Comparison of ENCODE assay signal across 23 cellular contexts in genomic region chr5:89735108-89735507, GRCh38.
DNase-seq lines count a peak whose midpoint lies in the region; ATAC-seq and TF ChIP-seq lines count a peak whose summit lies in the region.
"Had no signal": no experiment of that assay in that cellular context is flagged by ENCODE, and none has a peak within 500 bp of the region (broad histone marks: within the 10 kb centered on the region; RNA-seq: fewer than 3 reads in every experiment).

No MANE protein-coding gene starts in this region.

- RAD21 ChIA-PET in HCT116 (lab: Charles Lee; ENCODE audit: low non-redundant PET in 1 of 2, low total read pairs in 2 of 2, uncharacterized antibody in 2 of 2, unreplicated experiment in 2 of 2) = no interaction called here

- no peak for TF ChIP-seq RAD21 in HCT116 (IDR thresholded peaks at IDR 0.05; ENCODE audit: low read depth)

- H4K91ac ChIP-seq in neuronal stem cell (ENCODE audit: low read depth, low read length, poor library complexity) = no peak overlapping the region

- TF ChIP-seq CTCF in HCT116 (IDR thresholded peaks at IDR 0.05 in 2 of 3, conservative IDR thresholded peaks at IDR 0.05 in 1 of 3; ENCODE audit: borderline replicate concordance in 1 of 3, insufficient read depth in 1 of 3, low read depth in 2 of 3, low read length in 2 of 3) = no peak
- TF ChIP-seq CTCF in fibroblast of mammary gland (conservative IDR thresholded peaks at IDR 0.05; ENCODE audit: control insufficient read depth, insufficient read depth, low read depth, low read length) = no peak

- no peak overlapping the region for H3K14ac ChIP-seq in neuronal stem cell (ENCODE audit: low read length)

- H2BK15ac ChIP-seq in neuronal stem cell (ENCODE audit: low read length) = no peak overlapping the region

- no peak overlapping the region for H3K9ac ChIP-seq in HCT116 (ENCODE audit: low read length)
- H3K9ac ChIP-seq in neuronal stem cell (ENCODE audit: low read depth, low read length, poor library complexity) = no peak overlapping the region

- no peak overlapping the region for H3K18ac ChIP-seq in neuronal stem cell (ENCODE audit: low read length)

- H3K36me3 ChIP-seq in HCT116 (ENCODE audit: control insufficient read depth in 1 of 2, insufficient read depth in 2 of 2, low read length in 2 of 2) = no peaks in the 10 kb centered on the region
- no peaks in the 10 kb centered on the region for H3K36me3 ChIP-seq in neuronal stem cell (replicated peaks in 1 of 2; ENCODE audit: control insufficient read depth in 2 of 2, insufficient read depth in 2 of 2, low read length in 2 of 2)
- H3K36me3 ChIP-seq: pancreas, SJSA1 had no signal

- POLR2A ChIA-PET in HCT116 (lab: Charles Lee) = no interaction called here

- H3K4ac ChIP-seq in neuronal stem cell (ENCODE audit: low read length) = no peak overlapping the region

- H3K27me3 ChIP-seq in HCT116 (ENCODE audit: insufficient read depth, low read length) (no peaks in the 10 kb centered on the region), neuronal stem cell (ENCODE audit: control insufficient read depth in 3 of 3, insufficient read depth in 3 of 3, low read depth in 1 of 3, low read length in 3 of 3) (no peaks in the 10 kb centered on the region)
- H3K27me3 ChIP-seq: pancreas, SJSA1 had no signal

- no peak overlapping the region for H2BK12ac ChIP-seq in neuronal stem cell (ENCODE audit: low read length)

- H3K4me1 Mint-ChIP-seq in stimulated activated memory B cell treated with anti-CD40 and anti-IgM and Interleukin-4, amounts not matched to agents 10 μg/mL and 1 μg/mL and 100 μg/mL, for 72 hours = peaks cover 2% of the 10 kb centered on the region
- H3K4me1 Mint-ChIP-seq: activated naive CD8-positive, alpha-beta T cell treated with anti-CD3 and anti-CD28 coated beads, Interleukin-2, amount 50 U/mL, for 24 hours had no signal

- no peak overlapping the region for H2AK5ac ChIP-seq in neuronal stem cell (ENCODE audit: low read depth, low read length)

- H4K20me1 ChIP-seq in HCT116 (ENCODE audit: insufficient read depth) = no peaks in the 10 kb centered on the region

- CTCF ChIA-PET in HCT116 (lab: Charles Lee) = no interaction called here

- no peak overlapping the region for H3K4me3 Mint-ChIP-seq in stimulated activated memory B cell treated with anti-CD40 and anti-IgM and Interleukin-4, amounts not matched to agents 10 μg/mL and 1 μg/mL and 100 μg/mL, for 72 hours
- H3K4me3 Mint-ChIP-seq: activated naive CD8-positive, alpha-beta T cell treated with anti-CD3 and anti-CD28 coated beads, Interleukin-2, amount 50 U/mL, for 24 hours; effector memory CD8-positive, alpha-beta T cell had no signal

- no peak overlapping the region for H3K27ac Mint-ChIP-seq in stimulated activated memory B cell treated with anti-CD40 and anti-IgM and Interleukin-4, amounts not matched to agents 10 μg/mL and 1 μg/mL and 100 μg/mL, for 72 hours
- H3K27ac Mint-ChIP-seq: activated naive CD8-positive, alpha-beta T cell treated with anti-CD3 and anti-CD28 coated beads, Interleukin-2, amount 50 U/mL, for 24 hours; activated T-helper 2 cell treated with anti-CD3 and anti-CD28 coated beads, Interferon-gamma antibody, Interleukin-2, Interleukin-4, amounts not matched to agents 10 μg/mL and 5 μg/mL and 100 μg/mL, durations not matched to agents 14 hours and 24 hours and 36 hours; effector memory CD8-positive, alpha-beta T cell had no signal

- H3K9me3 Mint-ChIP-seq in stimulated activated memory B cell treated with anti-CD40 and anti-IgM and Interleukin-4, amounts not matched to agents 10 μg/mL and 1 μg/mL and 100 μg/mL, for 72 hours = peaks cover 2% of the 10 kb centered on the region
- H3K9me3 Mint-ChIP-seq: activated naive CD8-positive, alpha-beta T cell treated with anti-CD3 and anti-CD28 coated beads, Interleukin-2, amount 50 U/mL, for 24 hours; activated T-helper 2 cell treated with anti-CD3 and anti-CD28 coated beads, Interferon-gamma antibody, Interleukin-2, Interleukin-4, amounts not matched to agents 10 μg/mL and 5 μg/mL and 100 μg/mL, durations not matched to agents 14 hours and 24 hours and 36 hours had no signal

- no peak for DNase-seq in HCT116 (ENCODE audit: low read depth, low spot score)
- peak; percentile 4 for DNase-seq in amniotic epithelial cell (ENCODE audit: low read depth)
- DNase-seq in fibroblast of mammary gland (ENCODE audit: low read depth) = peak; percentile 5
- no peak for DNase-seq in neuronal stem cell (ENCODE audit: low spot score)
- DNase-seq in T-helper 2 cell = no peak
- no peak for DNase-seq in HUDEP-2 (lab: John Stamatoyannopoulos, UW; ENCODE audit: unreplicated experiment in 76 of 76)
- DNase-seq: activated CD4-positive, alpha-beta T cell treated with anti-CD3 and anti-CD28 coated beads for 1 hour; activated naive CD8-positive, alpha-beta T cell treated with anti-CD3 and anti-CD28 coated beads, Interleukin-2, amount 50 U/mL, for 24 hours; cerebellar nuclear complex; effector memory CD8-positive, alpha-beta T cell; H7; IMR-90; NCI-H1092; NCI-H69; OCI-M1; pancreas; small intestine; stimulated activated CD4-positive, alpha-beta T cell treated with anti-CD3 and anti-CD28 coated beads, Interleukin-4, amount 100 ng/mL, for 4 hours; T-helper 9 cell had no signal

- H3K27ac ChIP-seq in HCT116 (ENCODE audit: low read depth, low read length) = no peak overlapping the region
- H3K27ac ChIP-seq in neuronal stem cell (replicated peaks; ENCODE audit: low read length) = no peak overlapping the region
- H3K27ac ChIP-seq: pancreas, SJSA1 had no signal

- intact Hi-C loops in HCT116 (cut with micrococcal nuclease) = no loop called here

- WGBS in neuronal stem cell (ENCODE audit: extremely low coverage in 2 of 2, insufficient read length in 2 of 2, insufficient replicate concordance in 1 of 2), 2 donors = no CpG with 5 or more reads among the region's 2 CpGs

- ATAC-seq in HCT116 (no peak), HG02759 (IDR thresholded peaks at IDR 0.05; ENCODE audit: unreplicated experiment) (no peak)
- no peak for ATAC-seq in stimulated activated memory B cell treated with anti-CD40 and anti-IgM and Interleukin-4, amounts not matched to agents 10 μg/mL and 1 μg/mL and 100 μg/mL, for 72 hours
- ATAC-seq: activated naive CD8-positive, alpha-beta T cell treated with anti-CD3 and anti-CD28 coated beads, Interleukin-2, amount 50 U/mL, for 24 hours; effector memory CD8-positive, alpha-beta T cell had no signal

- H3K27me3 Mint-ChIP-seq in stimulated activated memory B cell treated with anti-CD40 and anti-IgM and Interleukin-4, amounts not matched to agents 10 μg/mL and 1 μg/mL and 100 μg/mL, for 72 hours = no peaks in the 10 kb centered on the region
- H3K27me3 Mint-ChIP-seq: activated naive CD8-positive, alpha-beta T cell treated with anti-CD3 and anti-CD28 coated beads, Interleukin-2, amount 50 U/mL, for 24 hours; effector memory CD8-positive, alpha-beta T cell had no signal

- H3K9me3 ChIP-seq in HCT116 (ENCODE audit: control insufficient read depth in 1 of 2, insufficient read depth in 1 of 2, low read depth in 1 of 2, low read length in 2 of 2) (no peaks in the 10 kb centered on the region), neuronal stem cell (replicated peaks in 1 of 2; ENCODE audit: control insufficient read depth in 2 of 2, insufficient read depth in 1 of 2, low read depth in 1 of 2, low read length in 2 of 2) (no peaks in the 10 kb centered on the region)
- H3K9me3 ChIP-seq: pancreas, SJSA1 had no signal

- H4K8ac ChIP-seq in neuronal stem cell (ENCODE audit: low read depth, low read length) = no peak overlapping the region

- H3K79me1 ChIP-seq in neuronal stem cell (ENCODE audit: low read depth, low read length) = no peaks in the 10 kb centered on the region

- H2BK5ac ChIP-seq in neuronal stem cell (ENCODE audit: low read length) = no peak overlapping the region

- H3K4me2 ChIP-seq in HCT116 (ENCODE audit: low read length) = no peak overlapping the region
- H3K4me2 ChIP-seq in neuronal stem cell (ENCODE audit: insufficient read depth, low read length, poor library complexity, severe bottlenecking) = no peak overlapping the region

- H3K4me3 ChIP-seq in HCT116 (replicated peaks in 1 of 2; ENCODE audit: low read depth in 1 of 2, low read length in 2 of 2) (no peak overlapping the region), fibroblast of mammary gland (ENCODE audit: control insufficient read depth, low read depth, low read length) (no peak overlapping the region), neuronal stem cell (ENCODE audit: low read length in 2 of 2) (no peak overlapping the region)
- H3K4me3 ChIP-seq: pancreas, SJSA1 had no signal

- BruUV-seq in HCT116 (replicated peaks; lab: Mats Ljungman, UMichigan) = no TSS peak

- no peaks in the 10 kb centered on the region for H3K9me2 ChIP-seq in HCT116 (ENCODE audit: insufficient read depth)

- H3K4me1 ChIP-seq in HCT116 (ENCODE audit: control insufficient read depth in 1 of 2, insufficient read depth in 2 of 2, low read length in 2 of 2) (no peaks in the 10 kb centered on the region), neuronal stem cell (ENCODE audit: control insufficient read depth in 2 of 2, insufficient read depth in 1 of 2, low read depth in 1 of 2, low read length in 2 of 2) (no peaks in the 10 kb centered on the region)
- H3K4me1 ChIP-seq: SJSA1 had no signal

- H2BK120ac ChIP-seq in neuronal stem cell (ENCODE audit: low read depth, low read length) = no peak overlapping the region

- H3K36me3 Mint-ChIP-seq in stimulated activated memory B cell treated with anti-CD40 and anti-IgM and Interleukin-4, amounts not matched to agents 10 μg/mL and 1 μg/mL and 100 μg/mL, for 72 hours = no peaks in the 10 kb centered on the region

- TF ChIP-seq POLR2A in HCT116 (IDR thresholded peaks at IDR 0.05; ENCODE audit: borderline replicate concordance, extremely low read depth, insufficient read depth, insufficient read length) = no peak

- H2AFZ ChIP-seq in HCT116 (ENCODE audit: low read depth, low read length, poor library complexity, severe bottlenecking) = peak overlapping the region; percentile 51
- H2AFZ ChIP-seq in neuronal stem cell (ENCODE audit: low read length) = peak overlapping the region; percentile 31

- no peaks in the 10 kb centered on the region for H3K79me2 ChIP-seq in HCT116 (ENCODE audit: insufficient read depth, low read length)

- no peak overlapping the region for H3K23ac ChIP-seq in neuronal stem cell (ENCODE audit: low read depth, low read length, poor library complexity)

TF ChIP-seq in HCT116, 20 proteins besides CTCF, POLR2A, EP300 and RAD21 (continues in another document):
- TF ChIP-seq POLR2AphosphoS5 (IDR thresholded peaks at IDR 0.05; ENCODE audit: low read depth, low read length) (no peak), JUND (IDR thresholded peaks at IDR 0.05) (no peak), FOSL1 (IDR thresholded peaks at IDR 0.05; ENCODE audit: low read depth) (no peak), MAX (IDR thresholded peaks at IDR 0.05) (no peak)

Comparison
In these comparisons a context has a peak if more than half of its experiments do, and no peak if none do; other contexts are left out.
1. DNase-seq: peak in amniotic epithelial cell (single experiment) and fibroblast of mammary gland (single experiment); none in HCT116 (single experiment), neuronal stem cell (single experiment), T-helper 2 cell (0 of 5) and HUDEP-2 (0 of 76).